ENCODE assay signal across 27 cellular contexts in the genomic region with DNA sequence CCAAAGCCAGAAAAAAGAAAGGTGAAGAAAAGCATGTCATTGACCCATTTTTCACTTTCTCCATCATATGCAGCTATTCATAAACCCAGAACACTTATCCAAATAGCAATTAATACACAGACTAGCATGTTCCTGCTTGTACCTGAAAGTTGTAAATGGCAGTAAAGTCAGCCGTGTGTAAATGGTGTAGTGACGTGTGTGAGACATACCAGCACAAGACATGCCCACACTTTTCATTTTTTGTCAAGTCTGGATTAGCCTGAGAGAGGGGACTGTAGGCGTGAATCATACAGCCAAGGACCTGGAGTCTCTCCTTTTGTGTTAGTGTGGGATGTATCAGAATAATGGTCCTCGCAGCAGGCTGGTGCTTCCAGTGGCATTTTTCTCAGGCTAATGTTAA.
DNase-seq lines count a peak whose midpoint lies in the region; ATAC-seq, FAIRE-seq and TF ChIP-seq lines count a peak whose summit lies in the region.
"Had no signal": no experiment of that assay in that cellular context is flagged by ENCODE, and none has a peak within 500 bp of the region (broad histone marks: within the 10 kb centered on the region; RNA-seq: fewer than 3 reads in every experiment).

No MANE protein-coding gene starts in this region.

- no peaks in the 10 kb centered on the region for H3K27me3 ChIP-seq in esophagus squamous epithelium
- no peaks in the 10 kb centered on the region for H3K27me3 ChIP-seq in suprapubic skin
- H3K27me3 ChIP-seq: ovary, Peyer's patch, testis had no signal

- POLR2A ChIA-PET in activated CD4-positive, alpha-beta T cell treated with anti-CD3 and anti-CD28 coated beads, Interleukin-2, amount 10 ng/mL, durations not matched to agents 7 days and 5 days (lab: Charles Lee) = no interaction called here

- H3K4me3 Mint-ChIP-seq in brain = peak overlapping the region in 2 of 5 experiments; percentile 28 to 34
- no peak overlapping the region for H3K4me3 Mint-ChIP-seq in activated CD4-positive, alpha-beta T cell treated with anti-CD3 and anti-CD28 coated beads, Interleukin-2, amount 10 ng/mL, durations not matched to agents 7 days and 5 days
- H3K4me3 Mint-ChIP-seq: activated CD8-positive, alpha-beta T cell treated with anti-CD3 and anti-CD28 coated beads for 36 hours; activated naive CD4-positive, alpha-beta T cell treated with anti-CD3 and anti-CD28 coated beads for 36 hours; activated T-helper 1 cell treated with anti-CD3 and anti-CD28 coated beads, Interleukin-12 subunit alpha, Interleukin-12 subunit beta, Interleukin-2, Interleukin-4 antibody, amounts not matched to agents 30 ng/mL and 10 ng/mL and 1 ng/mL, durations not matched to agents 14 hours and 24 hours and 36 hours; B cell; CD8-positive, alpha-beta T cell; H9; memory B cell; nephron progenitor cell had no signal

- TF ChIP-seq CTCF in brain (conservative IDR thresholded peaks at IDR 0.05) = no peak
- no peak for TF ChIP-seq CTCF in esophagus squamous epithelium (IDR thresholded peaks at IDR 0.05)
- TF ChIP-seq CTCF in suprapubic skin (IDR thresholded peaks at IDR 0.05) = no peak

- H3K4me3 ChIP-seq in esophagus squamous epithelium = no peak overlapping the region
- H3K4me3 ChIP-seq in suprapubic skin = no peak overlapping the region
- H3K4me3 ChIP-seq: ovary, Peyer's patch, testis had no signal

- peaks cover 14 to 19% (median 18%) of the 10 kb centered on the region in 5 experiments for H3K9me3 Mint-ChIP-seq in brain
- H3K9me3 Mint-ChIP-seq in activated CD4-positive, alpha-beta T cell treated with anti-CD3 and anti-CD28 coated beads, Interleukin-2, amount 10 ng/mL, durations not matched to agents 7 days and 5 days = peaks cover 2% of the 10 kb centered on the region
- H3K9me3 Mint-ChIP-seq: activated CD8-positive, alpha-beta T cell treated with anti-CD3 and anti-CD28 coated beads for 36 hours had no signal

- peaks cover 23% of the 10 kb centered on the region for H3K4me1 Mint-ChIP-seq in brain
- no peaks in the 10 kb centered on the region for H3K4me1 Mint-ChIP-seq in activated CD4-positive, alpha-beta T cell treated with anti-CD3 and anti-CD28 coated beads, Interleukin-2, amount 10 ng/mL, durations not matched to agents 7 days and 5 days
- H3K4me1 Mint-ChIP-seq: B cell, memory B cell had no signal

- no peaks in the 10 kb centered on the region for H3K36me3 ChIP-seq in esophagus squamous epithelium
- H3K36me3 ChIP-seq in suprapubic skin = no peaks in the 10 kb centered on the region
- H3K36me3 ChIP-seq: ovary, Peyer's patch had no signal

- H3K36me3 Mint-ChIP-seq in brain = no peaks in the 10 kb centered on the region
- no peaks in the 10 kb centered on the region for H3K36me3 Mint-ChIP-seq in activated CD4-positive, alpha-beta T cell treated with anti-CD3 and anti-CD28 coated beads, Interleukin-2, amount 10 ng/mL, durations not matched to agents 7 days and 5 days (ENCODE audit: low read depth)
- H3K36me3 Mint-ChIP-seq: CD8-positive, alpha-beta T cell had no signal

- H3K27me3 Mint-ChIP-seq in brain = peaks cover 3% of the 10 kb centered on the region
- peaks cover 10% of the 10 kb centered on the region for H3K27me3 Mint-ChIP-seq in activated CD4-positive, alpha-beta T cell treated with anti-CD3 and anti-CD28 coated beads, Interleukin-2, amount 10 ng/mL, durations not matched to agents 7 days and 5 days

- H3K4me1 ChIP-seq in esophagus squamous epithelium (peaks cover 0 to 55% (median 27%) of the 10 kb centered on the region in 3 donors), suprapubic skin (peaks cover 24% of the 10 kb centered on the region)
- H3K4me1 ChIP-seq: Peyer's patch, testis had no signal

- intact Hi-C loops in esophagus squamous epithelium (cut with DNase I) = no loop called here

- H3K27ac Mint-ChIP-seq in brain = peak overlapping the region; percentile 50 to 87 (median 76)
- H3K27ac Mint-ChIP-seq in activated CD4-positive, alpha-beta T cell treated with anti-CD3 and anti-CD28 coated beads, Interleukin-2, amount 10 ng/mL, durations not matched to agents 7 days and 5 days = no peak overlapping the region
- H3K27ac Mint-ChIP-seq: activated CD8-positive, alpha-beta T cell treated with anti-CD3 and anti-CD28 coated beads for 36 hours; activated naive CD4-positive, alpha-beta T cell treated with anti-CD3 and anti-CD28 coated beads for 36 hours; activated T-helper 1 cell treated with anti-CD3 and anti-CD28 coated beads, Interleukin-12 subunit alpha, Interleukin-12 subunit beta, Interleukin-2, Interleukin-4 antibody, amounts not matched to agents 30 ng/mL and 10 ng/mL and 1 ng/mL, durations not matched to agents 14 hours and 24 hours and 36 hours; B cell; CD8-positive, alpha-beta T cell; H9; memory B cell; nephron progenitor cell had no signal

- TF ChIP-seq POLR2A in esophagus squamous epithelium (IDR thresholded peaks at IDR 0.05) = no peak
- TF ChIP-seq POLR2A in suprapubic skin (IDR thresholded peaks at IDR 0.05) = no peak

- TF ChIP-seq EP300 in suprapubic skin (IDR thresholded peaks at IDR 0.05) = no peak

- H3K9me3 ChIP-seq in esophagus squamous epithelium = peaks cover 0 to 5% (median 0%) of the 10 kb centered on the region in 3 donors
- no peaks in the 10 kb centered on the region for H3K9me3 ChIP-seq in suprapubic skin
- H3K9me3 ChIP-seq: ovary, testis had no signal

- peak overlapping the region; percentile 73 to 85 (median 78) for H3K27ac ChIP-seq in esophagus squamous epithelium
- peak overlapping the region; percentile 85 for H3K27ac ChIP-seq in suprapubic skin
- H3K27ac ChIP-seq: ovary, Peyer's patch, testis had no signal

- CTCF ChIA-PET in activated CD4-positive, alpha-beta T cell treated with anti-CD3 and anti-CD28 coated beads, Interleukin-2, amount 10 ng/mL, durations not matched to agents 7 days and 5 days (lab: Charles Lee) = no interaction called here

- WGBS in esophagus squamous epithelium, 2 donors = 27 to 37% methylated on average over 4 of the region's 4 CpGs
- WGBS in suprapubic skin = 35% methylated on average over 4 of the region's 4 CpGs

- DNase-seq in HTR-8/SVneo (ENCODE audit: insufficient read length, low spot score) = no peak
- DNase-seq in esophagus squamous epithelium (lab: John Stamatoyannopoulos, UW) = no peak
- DNase-seq in suprapubic skin (ENCODE audit: low spot score in 2 of 2) = no peak
- no peak for DNase-seq in activated CD4-positive, alpha-beta T cell treated with anti-CD3 and anti-CD28 coated beads, Interleukin-2, amount 10 ng/mL, durations not matched to agents 7 days and 5 days
- DNase-seq: ACHN; activated CD8-positive, alpha-beta memory T cell treated with anti-CD3 and anti-CD28 coated beads, Interleukin-2, amount 50 U/mL, for 48 hours; activated CD8-positive, alpha-beta T cell treated with anti-CD3 and anti-CD28 coated beads for 36 hours; activated naive CD4-positive, alpha-beta T cell treated with anti-CD3 and anti-CD28 coated beads for 36 hours; CD8-positive, alpha-beta T cell; H9; Kasumi-1; NCI-H146; nephron progenitor cell; ovary; Peyer's patch; small intestine; stimulated activated naive CD8-positive, alpha-beta T cell treated with anti-CD3 and anti-CD28 coated beads, Interleukin-15, Interleukin-2, amounts not matched to agents 100 U/mL and 50 U/mL, for 24 hours; T-helper 9 cell; testis had no signal

- FAIRE-seq in HTR-8/SVneo (lab: Jason Lieb, UNC) = peak; percentile 16
- FAIRE-seq: endothelial cell of umbilical vein, small intestine had no signal

- ATAC-seq in HG03135 (IDR thresholded peaks at IDR 0.05; ENCODE audit: unreplicated experiment) (no peak), HG03565 (IDR thresholded peaks at IDR 0.05; ENCODE audit: unreplicated experiment) (no peak)
- ATAC-seq: activated CD8-positive, alpha-beta T cell treated with anti-CD3 and anti-CD28 coated beads for 36 hours; CD8-positive, alpha-beta T cell; left lobe of liver; stimulated activated naive CD8-positive, alpha-beta T cell treated with anti-CD3 and anti-CD28 coated beads, Interleukin-15, Interleukin-2, amounts not matched to agents 100 U/mL and 50 U/mL, for 24 hours had no signal
